13 cellular contexts compared by ENCODE assay signal in genomic region chr3:5071061-5071460, GRCh38. TPM values are rescaled to one million over a fixed set of nuclear protein-coding genes. Genes with fewer than 3 reads are reported as not detected.
A peak's percentile ranks its signal among the peaks of the same experiment; 100 is the strongest.
DNase-seq lines count a peak whose midpoint lies in the region; ATAC-seq and TF ChIP-seq lines count a peak whose summit lies in the region.
"Had no signal": no experiment of that assay in that cellular context is flagged by ENCODE, and none has a peak within 500 bp of the region (broad histone marks: within the 10 kb centered on the region; RNA-seq: fewer than 3 reads in every experiment).

No MANE protein-coding gene starts in this region.

- H3K4me3 Mint-ChIP-seq in stimulated activated effector memory CD8-positive, alpha-beta T cell treated with anti-CD3 and anti-CD28 coated beads, Interleukin-12 subunit alpha, Interleukin-12 subunit beta, amount 100 ng/mL, for 72 hours, result peak overlapping the region; percentile 31
- H3K4me3 Mint-ChIP-seq in activated CD4-positive, alpha-beta T cell treated with anti-CD3 and anti-CD28 coated beads, Interleukin-2, amount 10 ng/mL, durations not matched to agents 24 days and 14 days, result no peak overlapping the region
- H3K4me3 Mint-ChIP-seq: type B pancreatic cell had no signal

- H3K4me1 Mint-ChIP-seq in stimulated activated effector memory CD8-positive, alpha-beta T cell treated with anti-CD3 and anti-CD28 coated beads, Interleukin-12 subunit alpha, Interleukin-12 subunit beta, amount 100 ng/mL, for 72 hours, result peaks cover 7% of the 10 kb centered on the region
- H3K4me1 Mint-ChIP-seq in activated CD4-positive, alpha-beta T cell treated with anti-CD3 and anti-CD28 coated beads, Interleukin-2, amount 10 ng/mL, durations not matched to agents 24 days and 14 days, result no peaks in the 10 kb centered on the region

- intact Hi-C loops in activated CD4-positive, alpha-beta T cell treated with anti-CD3 and anti-CD28 coated beads, Interleukin-2, amount 10 ng/mL, durations not matched to agents 24 days and 14 days (cut with micrococcal nuclease), result no loop called here

- TF ChIP-seq CTCF in fibroblast of lung (conservative IDR thresholded peaks at IDR 0.05 in 1 of 2, IDR thresholded peaks at IDR 0.05 in 1 of 2; ENCODE audit: low read depth in 1 of 2, low read length in 2 of 2), result no peak

- DNase-seq in GM23248, result peak; percentile 88
- DNase-seq in RPMI7951 (ENCODE audit: low read depth), result peak; percentile 61
- DNase-seq in fibroblast of lung (ENCODE audit: low read depth in 2 of 2), result peak; percentile 35 to 87
- no peak for DNase-seq in stimulated activated effector memory CD8-positive, alpha-beta T cell treated with anti-CD3 and anti-CD28 coated beads, Interleukin-12 subunit alpha, Interleukin-12 subunit beta, amount 100 ng/mL, for 72 hours (ENCODE audit: low spot score in 2 of 2)
- no peak for DNase-seq in activated CD4-positive, alpha-beta T cell treated with anti-CD3 and anti-CD28 coated beads, Interleukin-2, amount 10 ng/mL, durations not matched to agents 24 days and 14 days
- DNase-seq: DMS79, midbrain, NCI-H2081 treated with DMSO at 0.1 percent for 48 hours, Right ventricle myocardium superior, WERI-Rb-1 had no signal

- no peaks in the 10 kb centered on the region for H3K36me3 ChIP-seq in GM23248 (ENCODE audit: low read depth)
- no peaks in the 10 kb centered on the region for H3K36me3 ChIP-seq in fibroblast of lung (ENCODE audit: control insufficient read depth, insufficient read depth, low read length)
- H3K36me3 ChIP-seq: WERI-Rb-1 had no signal

- H3K9me3 Mint-ChIP-seq in stimulated activated effector memory CD8-positive, alpha-beta T cell treated with anti-CD3 and anti-CD28 coated beads, Interleukin-12 subunit alpha, Interleukin-12 subunit beta, amount 100 ng/mL, for 72 hours, result no peaks in the 10 kb centered on the region
- no peaks in the 10 kb centered on the region for H3K9me3 Mint-ChIP-seq in activated CD4-positive, alpha-beta T cell treated with anti-CD3 and anti-CD28 coated beads, Interleukin-2, amount 10 ng/mL, durations not matched to agents 24 days and 14 days
- H3K9me3 Mint-ChIP-seq: type B pancreatic cell had no signal

- 2 to 4% methylated on average over 7 of the region's 7 CpGs for WGBS in GM23248 (ENCODE audit: low coverage in 1 of 2, low lambda C conversion rate in 2 of 2, missing lambda C conversion rate in 2 of 2), 2 experiments

- no peak overlapping the region for H3K27ac Mint-ChIP-seq in stimulated activated effector memory CD8-positive, alpha-beta T cell treated with anti-CD3 and anti-CD28 coated beads, Interleukin-12 subunit alpha, Interleukin-12 subunit beta, amount 100 ng/mL, for 72 hours
- H3K27ac Mint-ChIP-seq in activated CD4-positive, alpha-beta T cell treated with anti-CD3 and anti-CD28 coated beads, Interleukin-2, amount 10 ng/mL, durations not matched to agents 24 days and 14 days, result no peak overlapping the region
- H3K27ac Mint-ChIP-seq: type B pancreatic cell had no signal

- H3K9me3 ChIP-seq in GM23248 (ENCODE audit: low read depth), result no peaks in the 10 kb centered on the region
- H3K9me3 ChIP-seq in fibroblast of lung (ENCODE audit: control insufficient read depth, insufficient read depth, low read depth, low read length), result no peaks in the 10 kb centered on the region

- no peaks in the 10 kb centered on the region for H4K20me1 ChIP-seq in GM23248 (ENCODE audit: insufficient read depth)
- H4K20me1 ChIP-seq in fibroblast of lung (ENCODE audit: control insufficient read depth, extremely low read depth, insufficient read depth, low read length), result no peaks in the 10 kb centered on the region

- no peak overlapping the region for H3K9ac ChIP-seq in GM23248
- H3K9ac ChIP-seq in fibroblast of lung (ENCODE audit: insufficient read depth, low read length), result no peak overlapping the region

- H3K4me1 ChIP-seq in GM23248 (ENCODE audit: insufficient read depth) (peaks cover 8% of the 10 kb centered on the region; the same call in 1 of the 2 replicates), fibroblast of lung (ENCODE audit: control insufficient read depth, extremely low read depth, insufficient read depth, low read length) (no peaks in the 10 kb centered on the region)

- peak overlapping the region; percentile 33; the same call in 1 of the 2 replicates for H2AFZ ChIP-seq in GM23248
- H2AFZ ChIP-seq in fibroblast of lung (ENCODE audit: low read length), result no peak overlapping the region

- no peaks in the 10 kb centered on the region for H3K36me3 Mint-ChIP-seq in stimulated activated effector memory CD8-positive, alpha-beta T cell treated with anti-CD3 and anti-CD28 coated beads, Interleukin-12 subunit alpha, Interleukin-12 subunit beta, amount 100 ng/mL, for 72 hours
- no peaks in the 10 kb centered on the region for H3K36me3 Mint-ChIP-seq in activated CD4-positive, alpha-beta T cell treated with anti-CD3 and anti-CD28 coated beads, Interleukin-2, amount 10 ng/mL, durations not matched to agents 24 days and 14 days (ENCODE audit: low read depth)
- H3K36me3 Mint-ChIP-seq: type B pancreatic cell had no signal

- no peak overlapping the region for H3K4me3 ChIP-seq in GM23248
- no peak overlapping the region for H3K4me3 ChIP-seq in fibroblast of lung (replicated peaks in 1 of 4; ENCODE audit: control extremely low read depth in 1 of 4, insufficient read depth in 1 of 4, low read depth in 3 of 4, low read length in 4 of 4)

- H3K27ac ChIP-seq in GM23248 (0 out of 2 replicates have a peak overlapping the region, but pooled peaks have one; percentile 11), fibroblast of lung (ENCODE audit: insufficient read depth, low read length) (no peak overlapping the region)
- H3K27ac ChIP-seq: WERI-Rb-1 had no signal

- H3K79me2 ChIP-seq in GM23248 (ENCODE audit: insufficient read depth) (no peaks in the 10 kb centered on the region), fibroblast of lung (ENCODE audit: control insufficient read depth, insufficient read depth, low read length) (no peaks in the 10 kb centered on the region)

- H3K27me3 Mint-ChIP-seq in activated CD4-positive, alpha-beta T cell treated with anti-CD3 and anti-CD28 coated beads, Interleukin-2, amount 10 ng/mL, durations not matched to agents 24 days and 14 days, result peaks cover 23% of the 10 kb centered on the region

- H3K27me3 ChIP-seq in GM23248 (replicated peaks; ENCODE audit: insufficient read depth) (no peaks in the 10 kb centered on the region; the same call in 1 of the 2 replicates), fibroblast of lung (ENCODE audit: control insufficient read depth, insufficient read depth, low read length) (no peaks in the 10 kb centered on the region)

- peak; percentile 89 for ATAC-seq in stimulated activated effector memory CD8-positive, alpha-beta T cell treated with anti-CD3 and anti-CD28 coated beads, Interleukin-12 subunit alpha, Interleukin-12 subunit beta, amount 100 ng/mL, for 72 hours
- no peak for ATAC-seq in GM19397 (IDR thresholded peaks at IDR 0.05; ENCODE audit: unreplicated experiment)
- no peak for ATAC-seq in HG03025 (IDR thresholded peaks at IDR 0.05; ENCODE audit: low FRiP score, unreplicated experiment)

- in situ Hi-C loops in GM23248 (cut with MboI), result loop anchor here (25.0 kb wide), 1 partner anchor 734 kb away; no protein-coding TSS in a partner anchor

- H3K9me2 ChIP-seq in GM23248 (ENCODE audit: insufficient read depth), result no peaks in the 10 kb centered on the region

- peaks cover 14% of the 10 kb centered on the region for H3F3A ChIP-seq in GM23248 (ENCODE audit: insufficient read depth)

- H3K4me2 ChIP-seq in GM23248 (ENCODE audit: unreplicated experiment) (peak overlapping the region; percentile 60), fibroblast of lung (ENCODE audit: extremely low read depth, insufficient read depth, low read length) (no peak overlapping the region)

RNA-seq across cellular contexts. Expression of gene ARL8B, which starts 51.0 kb away (rescaled TPM):
- total RNA-seq in GM23248 (2014; rRNA removed; shearing (Covaris generic)), result 47.2 and 57.3 TPM in 2 replicates
- polyA plus RNA-seq in GM23248 (2016; fragmentation: Nextera tagmentation; extraction: Ambion mirVana) (72.0 and 72.9 TPM in 2 replicates), fibroblast of lung (87.6 and 98.4 TPM in 2 replicates)
- total RNA-seq in RPMI7951 (2014; rRNA removed; shearing (Covaris generic)), result 50.8 and 65.8 TPM in 2 replicates
- 56.0 and 74.8 TPM in 2 replicates for total RNA-seq in fibroblast of lung
- polyA plus RNA-seq in fibroblast of lung (2012), result 58.4 and 60.7 TPM in 2 replicates
- 5.9 and 8.0 TPM in 2 replicates for polyA minus RNA-seq in fibroblast of lung (ENCODE audit: low replicate concordance)
- total RNA-seq in activated CD4-positive, alpha-beta T cell treated with anti-CD3 and anti-CD28 coated beads, Interleukin-2, amount 10 ng/mL, durations not matched to agents 24 days and 14 days, result 46.8 and 50.4 TPM in 2 replicates

Comparison
In these comparisons a context has a peak if more than half of its experiments do, and no peak if none do; other contexts are left out.
1. DNase-seq: peak in GM23248 (single experiment), RPMI7951 (single experiment) and fibroblast of lung (2 of 2); none in stimulated activated effector memory CD8-positive, alpha-beta T cell treated with anti-CD3 and anti-CD28 coated beads, Interleukin-12 subunit alpha, Interleukin-12 subunit beta, amount 100 ng/mL, for 72 hours (0 of 2) and activated CD4-positive, alpha-beta T cell treated with anti-CD3 and anti-CD28 coated beads, Interleukin-2, amount 10 ng/mL, durations not matched to agents 24 days and 14 days (single experiment).